34 cellular contexts compared by ENCODE assay signal in the genomic region with DNA sequence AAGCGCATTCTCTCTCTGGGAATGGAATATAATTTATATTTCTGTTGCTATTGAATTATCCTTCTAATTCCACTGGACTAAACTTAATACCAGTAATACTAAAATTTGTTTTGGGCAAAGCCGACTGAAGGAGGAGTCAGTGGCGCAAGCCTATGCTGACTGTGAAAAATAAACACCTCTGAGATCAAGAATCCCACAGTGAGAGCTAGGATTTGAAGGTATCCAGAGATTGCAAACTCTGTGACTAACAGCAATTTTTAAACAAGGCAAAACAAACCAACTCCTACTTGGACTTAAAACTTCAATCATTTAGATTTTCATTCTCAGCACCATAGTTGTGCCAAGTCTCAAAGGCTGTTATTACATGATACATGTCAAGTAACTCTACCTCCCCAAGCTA.
"Had no signal": no experiment of that assay in that cellular context is flagged by ENCODE, and none has a peak within 500 bp of the region (broad histone marks: within the 10 kb centered on the region; RNA-seq: fewer than 3 reads in every experiment).

No MANE protein-coding gene starts in this region.

- H3K9me3 ChIP-seq: adrenal gland, Peyer's patch, SJSA1, SK-N-SH had no signal

- H3K27ac Mint-ChIP-seq: activated CD4-positive, alpha-beta memory T cell treated with anti-CD3 and anti-CD28 coated beads for 36 hours; activated CD4-positive, alpha-beta T cell treated with anti-CD3 and anti-CD28 coated beads for 36 hours; activated CD8-positive, alpha-beta memory T cell treated with anti-CD3 and anti-CD28 coated beads, Interleukin-2, amount 10 ng/mL, durations not matched to agents 7 days and 5 days; activated naive CD4-positive, alpha-beta T cell treated with anti-CD3 and anti-CD28 coated beads for 36 hours; activated naive CD4-positive, alpha-beta T cell treated with anti-CD3 and anti-CD28 coated beads, Interleukin-2, amount 50 U/mL, for 72 hours; activated T-cell treated with anti-CD3 and anti-CD28 coated beads, Interleukin-2, amount 50 U/mL, for 72 hours; activated T-helper 2 cell treated with anti-CD3 and anti-CD28 coated beads, Interferon-gamma antibody, Interleukin-2, Interleukin-4, amounts not matched to agents 10 μg/mL and 5 μg/mL and 100 μg/mL, durations not matched to agents 14 hours and 24 hours and 36 hours; T-helper 1 cell treated with Interleukin-12 subunit alpha and Interleukin-12 subunit beta and Interleukin-4 antibody, amounts not matched to agents 30 μg/mL and 1 μg/mL, for 36 hours; T-helper 2 cell treated with Interferon-gamma antibody and Interleukin-4, amounts not matched to agents 5 μg/mL and 100 μg/mL, for 36 hours; WTC11 had no signal

- H3K27me3 ChIP-seq: adrenal gland, Peyer's patch, SJSA1 had no signal

- H3K9ac ChIP-seq: KMS-11, SK-N-SH had no signal

- H3K36me3 Mint-ChIP-seq: activated CD4-positive, alpha-beta memory T cell treated with anti-CD3 and anti-CD28 coated beads for 36 hours; activated CD8-positive, alpha-beta memory T cell treated with anti-CD3 and anti-CD28 coated beads, Interleukin-2, amount 10 ng/mL, durations not matched to agents 7 days and 5 days; activated naive CD4-positive, alpha-beta T cell treated with anti-CD3 and anti-CD28 coated beads, Interleukin-2, amount 50 U/mL, for 72 hours; WTC11 had no signal

- ATAC-seq: activated CD4-positive, alpha-beta T cell treated with anti-CD3 and anti-CD28 coated beads for 36 hours; activated CD4-positive, CD25-positive, alpha-beta regulatory T cell treated with anti-CD3 and anti-CD28 coated beads, Interleukin-2, amount 50 U/mL, for 24 hours; activated CD8-positive, alpha-beta memory T cell treated with anti-CD3 and anti-CD28 coated beads, Interleukin-2, amount 10 ng/mL, durations not matched to agents 7 days and 5 days; activated naive CD4-positive, alpha-beta T cell treated with anti-CD3 and anti-CD28 coated beads, Interleukin-2, amount 50 U/mL, for 72 hours; activated T-cell treated with anti-CD3 and anti-CD28 coated beads, Interleukin-2, amount 50 U/mL, for 72 hours; PC-3 had no signal

- H3K4me1 Mint-ChIP-seq: activated CD4-positive, alpha-beta T cell treated with anti-CD3 and anti-CD28 coated beads for 36 hours; WTC11 had no signal

- H3K4me3 Mint-ChIP-seq: activated CD4-positive, alpha-beta memory T cell treated with anti-CD3 and anti-CD28 coated beads for 36 hours; activated CD4-positive, alpha-beta T cell treated with anti-CD3 and anti-CD28 coated beads for 36 hours; activated CD8-positive, alpha-beta memory T cell treated with anti-CD3 and anti-CD28 coated beads, Interleukin-2, amount 10 ng/mL, durations not matched to agents 7 days and 5 days; activated naive CD4-positive, alpha-beta T cell treated with anti-CD3 and anti-CD28 coated beads for 36 hours; activated T-cell treated with anti-CD3 and anti-CD28 coated beads, Interleukin-2, amount 50 U/mL, for 72 hours; brain; T-helper 1 cell treated with Interleukin-12 subunit alpha and Interleukin-12 subunit beta and Interleukin-4 antibody, amounts not matched to agents 30 μg/mL and 1 μg/mL, for 36 hours; T-helper 2 cell treated with Interferon-gamma antibody and Interleukin-4, amounts not matched to agents 5 μg/mL and 100 μg/mL, for 36 hours; WTC11 had no signal

- H3K9me3 Mint-ChIP-seq: activated CD4-positive, alpha-beta memory T cell treated with anti-CD3 and anti-CD28 coated beads for 36 hours; activated naive CD4-positive, alpha-beta T cell treated with anti-CD3 and anti-CD28 coated beads for 36 hours; activated naive CD4-positive, alpha-beta T cell treated with anti-CD3 and anti-CD28 coated beads, Interleukin-2, amount 50 U/mL, for 72 hours; activated T-cell treated with anti-CD3 and anti-CD28 coated beads, Interleukin-2, amount 50 U/mL, for 72 hours; activated T-helper 2 cell treated with anti-CD3 and anti-CD28 coated beads, Interferon-gamma antibody, Interleukin-2, Interleukin-4, amounts not matched to agents 10 μg/mL and 5 μg/mL and 100 μg/mL, durations not matched to agents 14 hours and 24 hours and 36 hours; brain; T-helper 1 cell treated with Interleukin-12 subunit alpha and Interleukin-12 subunit beta and Interleukin-4 antibody, amounts not matched to agents 30 μg/mL and 1 μg/mL, for 36 hours; T-helper 2 cell treated with Interferon-gamma antibody and Interleukin-4, amounts not matched to agents 5 μg/mL and 100 μg/mL, for 36 hours; WTC11 had no signal

- FAIRE-seq: TTC549 had no signal

- H3K4me3 ChIP-seq: adrenal gland, Peyer's patch, SJSA1 had no signal

- H3K27ac ChIP-seq: adrenal gland, KMS-11, Peyer's patch, SJSA1 had no signal

- DNase-seq: activated CD4-positive, alpha-beta memory T cell treated with anti-CD3 and anti-CD28 coated beads for 36 hours; activated CD4-positive, alpha-beta T cell treated with anti-CD3 and anti-CD28 coated beads for 36 hours; activated CD4-positive, alpha-beta T cell treated with anti-CD3 and anti-CD28 coated beads, Interleukin-2, amount 50 U/mL, for 1 hour; activated CD8-positive, alpha-beta memory T cell treated with anti-CD3 and anti-CD28 coated beads for 24 hours; activated CD8-positive, alpha-beta memory T cell treated with anti-CD3 and anti-CD28 coated beads, Interleukin-2, amount 10 ng/mL, durations not matched to agents 7 days and 5 days; activated CD8-positive, alpha-beta memory T cell treated with anti-CD3 and anti-CD28 coated beads, Interleukin-2, amount 50 U/mL, for 48 hours; activated gamma-delta T cell; activated naive CD4-positive, alpha-beta T cell treated with anti-CD3 and anti-CD28 coated beads for 36 hours; activated T-cell treated with anti-CD3 and anti-CD28 coated beads, Interleukin-2, amount 50 U/mL, for 1 hour; activated T-cell treated with anti-CD3 and anti-CD28 coated beads, Interleukin-2, amount 50 U/mL, for 72 hours; adrenal gland; anterior cingulate cortex; caudate nucleus; NCI-H1105; NCI-H1417 treated with DMSO at 0.1 percent for 48 hours; NCI-H187 treated with DMSO at 0.1 percent for 48 hours; NCI-H2081; NCI-H226; NCI-H524 treated with DMSO at 0.1 percent for 48 hours; PC-3; Peyer's patch; RPMI8226; SHP77 treated with DMSO at 0.1 percent for 48 hours; SK-N-SH had no signal

- H3K36me3 ChIP-seq: adrenal gland, Peyer's patch, SJSA1 had no signal

- H3K4me1 ChIP-seq: Peyer's patch had no signal
